Comparison of ENCODE assay signal across 8 cellular contexts in the genomic region with DNA sequence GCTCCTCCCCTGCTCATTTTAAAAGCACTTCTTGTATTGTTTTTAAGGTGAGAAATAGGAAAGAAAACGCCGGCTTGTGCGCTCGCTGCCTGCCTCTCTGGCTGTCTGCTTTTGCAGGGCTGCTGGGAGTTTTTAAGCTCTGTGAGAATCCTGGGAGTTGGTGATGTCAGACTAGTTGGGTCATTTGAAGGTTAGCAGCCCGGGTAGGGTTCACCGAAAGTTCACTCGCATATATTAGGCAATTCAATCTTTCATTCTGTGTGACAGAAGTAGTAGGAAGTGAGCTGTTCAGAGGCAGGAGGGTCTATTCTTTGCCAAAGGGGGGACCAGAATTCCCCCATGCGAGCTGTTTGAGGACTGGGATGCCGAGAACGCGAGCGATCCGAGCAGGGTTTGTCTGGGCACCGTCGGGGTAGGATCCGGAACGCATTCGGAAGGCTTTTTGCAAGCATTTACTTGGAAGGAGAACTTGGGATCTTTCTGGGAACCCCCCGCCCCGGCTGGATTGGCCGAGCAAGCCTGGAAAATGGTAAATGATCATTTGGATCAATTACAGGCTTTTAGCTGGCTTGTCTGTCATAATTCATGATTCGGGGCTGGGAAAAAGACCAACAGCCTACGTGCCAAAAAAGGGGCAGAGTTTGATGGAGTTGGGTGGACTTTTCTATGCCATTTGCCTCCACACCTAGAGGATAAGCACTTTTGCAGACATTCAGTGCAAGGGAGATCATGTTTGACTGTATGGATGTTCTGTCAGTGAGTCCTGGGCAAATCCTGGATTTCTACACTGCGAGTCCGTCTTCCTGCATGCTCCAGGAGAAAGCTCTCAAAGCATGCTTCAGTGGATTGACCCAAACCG. TPM values are rescaled to one million over a fixed set of nuclear protein-coding genes. Genes with fewer than 3 reads are reported as not detected.
DNase-seq lines count a peak whose midpoint lies in the region; ATAC-seq and TF ChIP-seq lines count a peak whose summit lies in the region.

A gene (plus strand): TSS at position 261 of the 859 bp plus-strand sequence. CDS start 469 bp downstream, at position 730.

- 18 to 48% methylated on average over 26 of the region's 26 CpGs for WGBS in sigmoid colon, 2 donors

- H3K4me1 ChIP-seq in iPS-20b (ENCODE audit: insufficient read depth, low read length) = peaks cover 41% of the 10 kb centered on the region
- H3K4me1 ChIP-seq in sigmoid colon = peaks cover 0 to 53% (median 43%) of the 10 kb centered on the region in 4 donors

- H3K36me3 ChIP-seq in iPS-20b (ENCODE audit: insufficient read depth, low read depth, low read length) (no peaks in the 10 kb centered on the region), sigmoid colon (no peaks in the 10 kb centered on the region)

- in situ Hi-C loops in GM13977 (cut with MboI; ENCODE audit: low pct_unique_long_range_greater_than_20kb, low sequenced_read_pairs, unreplicated experiment) = no loop called here

- H3K9me3 ChIP-seq in iPS-20b (ENCODE audit: insufficient read depth, low read depth, low read length) (no peaks in the 10 kb centered on the region), sigmoid colon (no peaks in the 10 kb centered on the region)

- peak in 3 of 4 donors; percentile 17 to 81 (median 25) for TF ChIP-seq EP300 in sigmoid colon (IDR thresholded peaks at IDR 0.05)

- ATAC-seq in GM21390 (IDR thresholded peaks at IDR 0.05; ENCODE audit: unreplicated experiment) = peak; percentile 50

- peak; percentile 77 for DNase-seq in AG08396 (ENCODE audit: low spot score)
- peak; percentile 70 for DNase-seq in NCI-H524 treated with DMSO at 0.1 percent for 48 hours (lab: John Stamatoyannopoulos, UW)
- DNase-seq in caudate nucleus (lab: John Stamatoyannopoulos, UW) = peak in 57 of 61 donors; percentile 11 to 94 (median 69)
- peak; percentile 92 for DNase-seq in sigmoid colon
- DNase-seq in GM13977 (ENCODE audit: low spot score) = no peak
- DNase-seq in GDM1 (lab: John Stamatoyannopoulos, UW) = no peak

- TF ChIP-seq CTCF in sigmoid colon (IDR thresholded peaks at IDR 0.05) (no peak), GM13977 (IDR thresholded peaks at IDR 0.05; ENCODE audit: extremely low read depth, insufficient read depth, missing control alignments) (no peak)

- peak; percentile 94 to 95 for TF ChIP-seq POLR2A in sigmoid colon (IDR thresholded peaks at IDR 0.05)

- peak within 1 kb of the TSS; percentile 17; the same call in 1 of the 2 replicates for H3K9ac ChIP-seq in iPS-20b (ENCODE audit: low read depth, low read length)

- H3K27me3 ChIP-seq in iPS-20b (ENCODE audit: insufficient read depth, low read length) (peaks cover 24% of the 10 kb centered on the region), sigmoid colon (no peaks in the 10 kb centered on the region)

- H3K27ac ChIP-seq in caudate nucleus (ENCODE audit: low read depth, low read length) = peak within 1 kb of the TSS; percentile 81
- H3K27ac ChIP-seq in iPS-20b (ENCODE audit: low read length) = no peak within 1 kb of the TSS
- peak within 1 kb of the TSS; percentile 87 to 95 (median 91) for H3K27ac ChIP-seq in sigmoid colon

- intact Hi-C loops in sigmoid colon (cut with DNase I) = loop anchor here (5.0 to 10.0 kb wide), 7 partner anchors 39 to 586 kb away; a partner anchor contains a TSS

- H3K4me3 ChIP-seq in iPS-20b (ENCODE audit: low read length) = peak within 1 kb of the TSS; percentile 71
- H3K4me3 ChIP-seq in sigmoid colon = peak within 1 kb of the TSS; percentile 62 to 73 (median 70)

RNA-seq across cellular contexts. Expression of the gene that starts here (rescaled TPM):
- total RNA-seq in sigmoid colon = 10 to 100 TPM in 3 of 4 donors, 1 to 10 TPM in 1; 8.3 to 18.5 (median 11.9) TPM
- 1 to 10 TPM; 1.2 to 2.4 (median 2.1) TPM for polyA plus RNA-seq in sigmoid colon

Comparison
In these comparisons a context has a peak if more than half of its experiments do, and no peak if none do; other contexts are left out.
1. DNase-seq: peak in AG08396 (single experiment), NCI-H524 treated with DMSO at 0.1 percent for 48 hours (single experiment), caudate nucleus (57 of 61) and sigmoid colon (single experiment); none in GM13977 (single experiment) and GDM1 (single experiment).